ENCODE assay signal across 8 cellular contexts in genomic region chr2:240494942-240495341, GRCh38. TPM values are rescaled to one million over a fixed set of nuclear protein-coding genes. Genes with fewer than 3 reads are reported as not detected.
A peak's percentile ranks its signal among the peaks of the same experiment; 100 is the strongest.
DNase-seq lines count a peak whose midpoint lies in the region; ATAC-seq, FAIRE-seq and TF ChIP-seq lines count a peak whose summit lies in the region.
"Not testable (repeated sequence)": the region's sequence is repeated elsewhere in the genome, so short reads cannot be mapped to it uniquely, and the experiment has no call there.

No MANE protein-coding gene starts in this region.

- not testable (repeated sequence) for H3K4me1 ChIP-seq in A549

- ATAC-seq in A549 = not testable (repeated sequence)

- DNase-seq in A549 (ENCODE audit: low read depth in 1 of 2, low spot score in 1 of 2) (peak in 1 of 2 experiments; percentile 31), M059J (ENCODE audit: low read depth) (peak; percentile 2), SK-MEL-5 (ENCODE audit: low read depth, low spot score) (peak; percentile 21), fibroblast of mammary gland (ENCODE audit: low read depth) (peak; percentile 28), left kidney (ENCODE audit: low read depth, low spot score) (peak; percentile 21)
- DNase-seq in astrocyte of the spinal cord (ENCODE audit: low read depth, low spot score); retinal pigment epithelial cell (ENCODE audit: low read depth): not testable (repeated sequence)

- TF ChIP-seq CTCF in A549 (IDR thresholded peaks at IDR 0.05) (0 out of 3 replicates have a peak, but pooled peaks have one; percentile 14), astrocyte of the spinal cord (IDR thresholded peaks at IDR 0.05; ENCODE audit: low read depth, low read length) (peak; percentile 42), fibroblast of mammary gland (conservative IDR thresholded peaks at IDR 0.05; ENCODE audit: control insufficient read depth, insufficient read depth, low read depth, low read length) (peak; percentile 44), retinal pigment epithelial cell (conservative IDR thresholded peaks at IDR 0.05; ENCODE audit: low read depth, low read length) (peak; percentile 38)

- POLR2A ChIA-PET in A549 (lab: Yijun Ruan, JAX) = not testable (repeated sequence)

- not testable (repeated sequence) for TF ChIP-seq EP300 in A549 (IDR thresholded peaks at IDR 0.05)

- WGBS in A549 (ENCODE audit: missing lambda C conversion rate) = 67% methylated on average over 11 of the region's 11 CpGs

- not testable (repeated sequence) for TF ChIP-seq POLR2A in A549 (IDR thresholded peaks at IDR 0.05; ENCODE audit: low read length)

- H3K4me3 ChIP-seq in A549; astrocyte of the spinal cord (ENCODE audit: low read depth, low read length); fibroblast of mammary gland (ENCODE audit: control insufficient read depth, low read depth, low read length); retinal pigment epithelial cell (ENCODE audit: low read length): not testable (repeated sequence)

- CTCF ChIA-PET in A549 (lab: Yijun Ruan, JAX) = not testable (repeated sequence)

- not testable (repeated sequence) for H3K27ac ChIP-seq in A549

- FAIRE-seq in A549 (lab: Jason Lieb, UNC) = not testable (repeated sequence)
- FAIRE-seq in G401.6 (lab: Jason Lieb, UNC) = peak; percentile 73

- H3K4me2 ChIP-seq in A549 = not testable (repeated sequence)

- peak in 1 of 2 experiments; percentile 18; a peak in 1 of 5 replicates for TF ChIP-seq RAD21 in A549 (conservative IDR thresholded peaks at IDR 0.05 in 1 of 2, IDR thresholded peaks at IDR 0.05 in 1 of 2)

- peaks cover 41% of the 10 kb centered on the region for H3K9me3 ChIP-seq in A549

- in situ Hi-C loops in SK-MEL-5 (cut with HindIII; ENCODE audit: low pct_unique_long_range_greater_than_20kb, low sequenced_read_pairs); astrocyte of the spinal cord (cut with HindIII; ENCODE audit: low sequenced_read_pairs): not testable (repeated sequence)

RNA-seq across cellular contexts. Expression of gene GPC1, which starts 59.5 kb away (rescaled TPM):
- polyA plus RNA-seq in A549 (2011; rRNA removed) (19.8 and 22.7 TPM in 2 replicates), A549 (2017; fragmentation: RNase III; extraction: RNeasy Plus Mini Kit Qiagen cat#74134 plus additional on column Dnase treatment) (93.5 to 107 TPM (median 97.7 TPM) in 3 replicates)
- 75.3 and 114 TPM in 2 replicates for polyA plus RNA-seq in A549 (2012; cell fraction: cytosol; rRNA removed)
- 235 and 362 TPM in 2 replicates for polyA plus RNA-seq in A549 (2012; cell fraction: nucleus; rRNA removed)
- polyA minus RNA-seq in A549 (2011; rRNA and poly(A)+ RNA removed) = 19.8 and 36.6 TPM in 2 replicates
- total RNA-seq in M059J (2014; rRNA removed; shearing (Covaris generic)) = 12.6 and 26.9 TPM in 2 replicates
- total RNA-seq in SK-MEL-5 (2014; rRNA removed; shearing (Covaris generic)) = 4.9 and 5.8 TPM in 2 replicates
- polyA plus RNA-seq in SK-MEL-5 (2015; cell fraction: cytosol; rRNA removed) = 36.4 and 45.8 TPM in 2 replicates
- polyA plus RNA-seq in SK-MEL-5 (2015; cell fraction: nucleus; rRNA removed) = 15.4 and 24.3 TPM in 2 replicates
